In the genomic region with DNA sequence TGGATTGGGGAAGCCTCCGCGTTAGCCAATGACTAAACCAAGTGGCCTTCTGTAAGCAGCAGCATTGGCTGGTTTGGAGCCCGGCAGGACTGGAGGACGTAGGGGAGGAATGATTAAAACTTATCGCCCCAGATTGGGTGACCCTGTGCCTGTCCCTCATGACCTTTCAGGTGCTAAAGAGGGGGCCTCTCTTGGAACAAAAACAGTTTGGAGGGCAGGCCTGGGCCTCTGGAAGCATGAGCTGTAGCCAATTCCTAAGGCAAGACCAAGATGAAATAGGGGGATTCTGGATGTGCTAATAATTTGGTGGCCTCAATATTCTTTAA, we compare ENCODE assay signal across 8 cellular contexts. TPM values are rescaled to one million over a fixed set of nuclear protein-coding genes. Genes with fewer than 3 reads are reported as not detected.
DNase-seq lines count a peak whose midpoint lies in the region; ATAC-seq, FAIRE-seq and TF ChIP-seq lines count a peak whose summit lies in the region.

No MANE protein-coding gene starts in this region.

- POLR2A ChIA-PET in H1 (lab: Charles Lee; ENCODE audit: partially characterized antibody) = no interaction called here

- H2BK5ac ChIP-seq in H1 (ENCODE audit: low read depth, low read length) = no peak overlapping the region

- no peak overlapping the region for H3K14ac ChIP-seq in H1 (ENCODE audit: insufficient read length)

- no peaks in the 10 kb centered on the region for H4K20me1 ChIP-seq in H1 (replicated peaks in 1 of 2; ENCODE audit: control insufficient read depth in 1 of 2, insufficient read depth in 2 of 2, low read length in 2 of 2)

- intact Hi-C loops in natural killer cell (cut with micrococcal nuclease) = loop anchor here (2.0 kb wide), 1 partner anchor 13 kb away; no protein-coding TSS in a partner anchor

- no peak overlapping the region for H3K4ac ChIP-seq in H1 (replicated peaks; ENCODE audit: insufficient read length, low read depth, low read length)

- no peak overlapping the region for H3K27ac ChIP-seq in HUES48 (ENCODE audit: low read depth, low read length)
- H3K27ac ChIP-seq in H1 (ENCODE audit: low read depth, low read length) = no peak overlapping the region

- no peak overlapping the region for H3K56ac ChIP-seq in H1 (replicated peaks; ENCODE audit: insufficient read length, low read depth, low read length)

- TF ChIP-seq RAD21 in H1 (IDR thresholded peaks at IDR 0.05 in 1 of 2, conservative IDR thresholded peaks at IDR 0.05 in 1 of 2; ENCODE audit: low read depth in 2 of 2, low read length in 2 of 2) = no peak

- H2BK15ac ChIP-seq in H1 (ENCODE audit: low read length) = no peak overlapping the region

- CTCF ChIA-PET in H1 (lab: Charles Lee; ENCODE audit: partially characterized antibody) = interaction anchor here (0.5 to 9.0 kb wide), 13 partner anchors 10 to 638 kb away, joined by 3 to 57 read pairs (median 4); no protein-coding TSS in a partner anchor

- H3K9me3 Mint-ChIP-seq in natural killer cell = no peaks in the 10 kb centered on the region

- H3K9ac ChIP-seq in HUES48 (ENCODE audit: low read depth, low read length) (no peak overlapping the region), H1 (replicated peaks in 1 of 4; ENCODE audit: extremely low read depth in 1 of 4, low read depth in 3 of 4, low read length in 3 of 4) (no peak overlapping the region)

- FAIRE-seq in H1 (lab: Jason Lieb, UNC) (peak; percentile 69), H54 (lab: Jason Lieb, UNC) (no peak)

- ATAC-seq in natural killer cell (no peak), GM18498 (IDR thresholded peaks at IDR 0.05; ENCODE audit: unreplicated experiment) (no peak)

- no peak overlapping the region for H2AFZ ChIP-seq in H1 (ENCODE audit: low read length)

- H2AK5ac ChIP-seq in H1 (ENCODE audit: low read depth, low read length) = no peak overlapping the region

- H3K27me3 Mint-ChIP-seq in natural killer cell (ENCODE audit: low read depth in 2 of 2) = peaks cover 18 to 26% of the 10 kb centered on the region in 2 donors

- no peak overlapping the region for H4K5ac ChIP-seq in H1 (ENCODE audit: insufficient read length, low read depth, low read length)

- 35% methylated on average over 5 of the region's 5 CpGs; no CpG with 5 or more reads in 1 of the 2 experiments for whole genome bisulfite sequencing in H1 (ENCODE audit: extremely low coverage in 1 of 2, insufficient coverage in 1 of 2, insufficient read length in 1 of 2, insufficient replicate concordance in 2 of 2, low coverage in 1 of 2, low lambda C conversion rate in 2 of 2, missing lambda C conversion rate in 1 of 2), 2 experiments

- H3K79me1 ChIP-seq in H1 (ENCODE audit: low read depth, low read length) = no peaks in the 10 kb centered on the region

- H3K36me3 ChIP-seq in HUES48 (ENCODE audit: control insufficient read depth, insufficient read depth, low read length) (no peaks in the 10 kb centered on the region), H1 (ENCODE audit: control insufficient read depth in 2 of 4, insufficient read depth in 4 of 4, low read length in 3 of 4) (no peaks in the 10 kb centered on the region)

- H2BK120ac ChIP-seq in H1 (replicated peaks; ENCODE audit: low read depth, low read length) = no peak overlapping the region

- H3K23me2 ChIP-seq in H1 (ENCODE audit: low read depth, low read length) = peaks cover 11% of the 10 kb centered on the region

- DNase-seq in Ammon's horn (ENCODE audit: low spot score) = peak; percentile 81
- DNase-seq in H1 (ENCODE audit: low read depth in 1 of 2, low spot score in 2 of 2) = no peak
- no peak for DNase-seq in natural killer cell
- no peak for DNase-seq in SW480 (ENCODE audit: low spot score)
- no peak for DNase-seq in stimulated activated CD4-positive, alpha-beta T cell treated with anti-CD3 and anti-CD28 coated beads, Interleukin-4, amount 100 ng/mL, for 1 hour
- no peak for DNase-seq in H54 (ENCODE audit: insufficient read length, low spot score)

- TF ChIP-seq CTCF in H1 (IDR thresholded peaks at IDR 0.05; ENCODE audit: control extremely low read depth in 1 of 3, insufficient read depth in 1 of 3, low read depth in 1 of 3, low read length in 3 of 3) (peak in 1 of 3 experiments; percentile 49; a peak in 1 of 4 replicates), natural killer cell (IDR thresholded peaks at IDR 0.05) (no peak)

- H3K23ac ChIP-seq in H1 (ENCODE audit: insufficient read length) = no peak overlapping the region

- peak overlapping the region; percentile 95 for H3K4me3 Mint-ChIP-seq in natural killer cell

- H4K91ac ChIP-seq in H1 (replicated peaks; ENCODE audit: insufficient read length, low read length) = no peak overlapping the region

- H3K4me3 ChIP-seq in HUES48 (ENCODE audit: low read depth, low read length) = peak overlapping the region; percentile 56; the same call in 1 of the 2 replicates
- H3K4me3 ChIP-seq in H1 (ENCODE audit: extremely low read depth in 1 of 4, insufficient read depth in 2 of 4, low read depth in 3 of 4, low read length in 4 of 4) = peak overlapping the region in 1 of 4 experiments; percentile 67; a peak in 1 of 8 replicates

- no peaks in the 10 kb centered on the region for H3K36me3 Mint-ChIP-seq in natural killer cell

- H3K4me1 Mint-ChIP-seq in natural killer cell = peaks cover 23 to 31% of the 10 kb centered on the region in 2 donors

- no peaks in the 10 kb centered on the region for H3K79me2 ChIP-seq in H1 (ENCODE audit: control insufficient read depth in 1 of 2, insufficient read depth in 2 of 2, low read length in 2 of 2)

- H4K8ac ChIP-seq in H1 (ENCODE audit: extremely low read depth, insufficient read depth, low read length) = peak overlapping the region; percentile 38

- H3K27ac Mint-ChIP-seq in natural killer cell = peak overlapping the region in 1 of 2 donors; percentile 86

- H3K9me3 ChIP-seq in HUES48 (ENCODE audit: control insufficient read depth, insufficient read depth, low read length) = no peaks in the 10 kb centered on the region
- H3K9me3 ChIP-seq in H1 (ENCODE audit: insufficient read depth in 2 of 2, low read depth in 1 of 2, low read length in 1 of 2) = no peaks in the 10 kb centered on the region

- H3K27me3 ChIP-seq in HUES48 (ENCODE audit: control insufficient read depth, insufficient read depth, low read length) (peaks cover 58% of the 10 kb centered on the region), H1 (replicated peaks in 1 of 4; ENCODE audit: control insufficient read depth in 3 of 4, extremely low read depth in 1 of 4, insufficient read depth in 3 of 4, low read length in 3 of 4) (peaks cover 12 to 36% (median 31%) of the 10 kb centered on the region in 4 experiments)

- TF ChIP-seq EP300 in H1 (IDR thresholded peaks at IDR 0.05; ENCODE audit: borderline replicate concordance in 1 of 2, low read depth in 2 of 2, low read length in 2 of 2) = no peak

- no peak overlapping the region for H2BK12ac ChIP-seq in H1 (ENCODE audit: low read depth, low read length)

- no peak overlapping the region for H2BK20ac ChIP-seq in H1 (ENCODE audit: low read length)

- H3K18ac ChIP-seq in H1 (ENCODE audit: extremely low read depth, low read length) = no peak overlapping the region

- no peak for TF ChIP-seq POLR2A in H1 (IDR thresholded peaks at IDR 0.05; ENCODE audit: control extremely low read depth in 1 of 2, low read depth in 2 of 2, low read length in 2 of 2)
- no peak for TF ChIP-seq POLR2A in H54 (IDR thresholded peaks at IDR 0.05; ENCODE audit: low read depth, low read length)

- H3K4me1 ChIP-seq in HUES48 (ENCODE audit: control insufficient read depth, insufficient read depth, low read length) (peaks cover 6% of the 10 kb centered on the region; the same call in 1 of the 2 replicates), H1 (replicated peaks in 1 of 4; ENCODE audit: control insufficient read depth in 3 of 4, insufficient read depth in 4 of 4, low read length in 3 of 4) (peaks cover 0 to 6% (median 3%) of the 10 kb centered on the region in 4 experiments; a peak in 4 of 7 replicates)

- H3K4me2 ChIP-seq in H1 (ENCODE audit: insufficient read depth in 1 of 2, low read depth in 2 of 2, low read length in 2 of 2) = peak overlapping the region; percentile 83 to 97; a peak in 3 of 4 replicates

TF ChIP-seq in H1, 55 proteins besides CTCF, POLR2A, EP300 and RAD21 (continues in another document):
- TF ChIP-seq MAFK (IDR thresholded peaks at IDR 0.05; ENCODE audit: low read depth, low read length) (no peak), EZH2 (IDR thresholded peaks at IDR 0.05; ENCODE audit: low read depth, low read length, severe bottlenecking) (no peak), POLR2AphosphoS5 (IDR thresholded peaks at IDR 0.05; ENCODE audit: low read depth, low read length) (no peak), KDM4A (IDR thresholded peaks at IDR 0.05; ENCODE audit: low read depth, low read length, severe bottlenecking) (no peak), RXRA (IDR thresholded peaks at IDR 0.05; ENCODE audit: insufficient read depth, low read depth, low read length) (no peak), RNF2 (IDR thresholded peaks at IDR 0.05; ENCODE audit: borderline replicate concordance, low read depth, low read length, missing control alignments, poor library complexity, severe bottlenecking) (no peak), ASH2L (IDR thresholded peaks at IDR 0.05; ENCODE audit: low read length) (no peak), SIX5 (IDR thresholded peaks at IDR 0.05; ENCODE audit: low read depth, low read length) (no peak), CHD2 (IDR thresholded peaks at IDR 0.05; ENCODE audit: low read length) (no peak), KDM5A (IDR thresholded peaks at IDR 0.05; ENCODE audit: low read length) (no peak), SIN3A (conservative IDR thresholded peaks at IDR 0.05 in 1 of 2, IDR thresholded peaks at IDR 0.05 in 1 of 2; ENCODE audit: low read depth in 1 of 2, low read length in 2 of 2) (no peak)
- TF ChIP-seq, protein P1, sequence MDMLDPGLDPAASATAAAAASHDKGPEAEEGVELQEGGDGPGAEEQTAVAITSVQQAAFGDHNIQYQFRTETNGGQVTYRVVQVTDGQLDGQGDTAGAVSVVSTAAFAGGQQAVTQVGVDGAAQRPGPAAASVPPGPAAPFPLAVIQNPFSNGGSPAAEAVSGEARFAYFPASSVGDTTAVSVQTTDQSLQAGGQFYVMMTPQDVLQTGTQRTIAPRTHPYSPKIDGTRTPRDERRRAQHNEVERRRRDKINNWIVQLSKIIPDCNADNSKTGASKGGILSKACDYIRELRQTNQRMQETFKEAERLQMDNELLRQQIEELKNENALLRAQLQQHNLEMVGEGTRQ (IDR thresholded peaks at IDR 0.05; ENCODE audit: low read length) = no peak

RNA-seq across cellular contexts. Expression of a gene that starts 1.4 kb away (rescaled TPM):
- 0.99 and 1.2 TPM in 2 replicates for total RNA-seq in H1 (2021; fragmentation: NEBNext Ultra II Directional; extraction: Animal tissue kit (Norgen Biotek cat#: 25700))
- polyA plus RNA-seq in H1 (2011; rRNA removed) = 1.2 and 1.7 TPM in 2 replicates
- 1.1 TPM for polyA plus RNA-seq in H1 (2011; cell fraction: cytosol; rRNA removed)
- 0.90 TPM for polyA plus RNA-seq in H1 (2011; cell fraction: nucleus; rRNA removed)
- 1.1 to 1.8 TPM (median 1.3 TPM) in 4 replicates for polyA plus RNA-seq in H1 (2012, experiment 1 of 2)
- polyA plus RNA-seq in H1 (2012, experiment 2 of 2) = 0.94 TPM
- 2.0 TPM for polyA plus RNA-seq in H1 (2013, experiment 1 of 2)
- polyA plus RNA-seq in H1 (2013, experiment 2 of 2) = 1.9 TPM
- polyA minus RNA-seq in H1 (2011; rRNA and poly(A)+ RNA removed) = 0.24 and 0.57 TPM in 2 replicates
- polyA minus RNA-seq in H1 (2011; cell fraction: cytosol; rRNA and poly(A)+ RNA removed) = not detected
- not detected for polyA minus RNA-seq in H1 (2011; cell fraction: nucleus; rRNA and poly(A)+ RNA removed)
- total RNA-seq in natural killer cell = 1 to 10 TPM in 2 of 3 donors, under 1 TPM in 1; 0.95 to 3.4 (median 3.2) TPM
